ENCODE assay signal across 26 cellular contexts in the genomic region with DNA sequence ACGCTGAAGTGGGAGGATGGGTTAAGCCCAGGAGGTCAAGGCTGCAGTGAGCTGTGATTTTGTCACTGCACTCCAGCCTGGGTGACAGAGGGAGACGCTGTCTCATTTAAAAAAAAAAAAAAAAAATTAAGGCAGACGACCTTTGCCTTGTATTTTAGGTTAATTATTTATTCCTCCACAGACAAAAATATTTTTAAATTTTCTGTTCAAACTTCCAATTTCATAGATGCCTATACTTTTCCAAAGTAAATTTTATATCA. TPM values are rescaled to one million over a fixed set of nuclear protein-coding genes. Genes with fewer than 3 reads are reported as not detected.
"Had no signal": no experiment of that assay in that cellular context is flagged by ENCODE, and none has a peak within 500 bp of the region (broad histone marks: within the 10 kb centered on the region; RNA-seq: fewer than 3 reads in every experiment).

No MANE protein-coding gene starts in this region.

- ATAC-seq: activated CD8-positive, alpha-beta T cell treated with anti-CD3 and anti-CD28 coated beads, Interleukin-2, amount 10 ng/mL, durations not matched to agents 7 days and 5 days; activated naive CD8-positive, alpha-beta T cell treated with anti-CD3 and anti-CD28 coated beads, Interleukin-2, amount 50 U/mL, for 24 hours had no signal

- H3K4me3 Mint-ChIP-seq: activated CD4-positive, alpha-beta T cell treated with anti-CD3 and anti-CD28 coated beads, Interleukin-2, amount 10 ng/mL, durations not matched to agents 7 days and 5 days; activated CD8-positive, alpha-beta T cell treated with anti-CD3 and anti-CD28 coated beads, Interleukin-2, amount 10 ng/mL, durations not matched to agents 7 days and 5 days; activated naive CD8-positive, alpha-beta T cell treated with anti-CD3 and anti-CD28 coated beads, Interleukin-2, amount 50 U/mL, for 24 hours; activated T-helper 1 cell treated with anti-CD3 and anti-CD28 coated beads, Interleukin-12 subunit alpha, Interleukin-12 subunit beta, Interleukin-2, Interleukin-4 antibody, amounts not matched to agents 30 ng/mL and 10 ng/mL and 1 ng/mL, durations not matched to agents 14 hours and 24 hours and 36 hours; memory B cell had no signal

- H3K4me3 ChIP-seq: spleen, testis, vagina had no signal

- H3K9me3 ChIP-seq: testis, vagina had no signal

- H3K36me3 ChIP-seq: spleen, vagina had no signal

- DNase-seq: activated CD4-positive, alpha-beta T cell treated with anti-CD3 and anti-CD28 coated beads, Interleukin-2, amount 10 ng/mL, durations not matched to agents 7 days and 5 days; activated CD4-positive, CD25-positive, alpha-beta regulatory T cell treated with anti-CD3 and anti-CD28 coated beads, Interleukin-2, amount 50 U/mL, for 72 hours; activated CD8-positive, alpha-beta T cell treated with anti-CD3 and anti-CD28 coated beads, Interleukin-2, amount 10 ng/mL, durations not matched to agents 7 days and 5 days; activated gamma-delta T cell; activated naive CD4-positive, alpha-beta T cell treated with anti-CD3 and anti-CD28 coated beads, Interleukin-2, amount 50 U/mL, for 16 hours; activated naive CD8-positive, alpha-beta T cell treated with anti-CD3 and anti-CD28 coated beads, Interleukin-2, amount 50 U/mL, for 24 hours; glutamatergic neuron; hypothalamus; nucleus accumbens; spleen; stimulated activated CD4-positive, alpha-beta T cell treated with anti-CD3 and anti-CD28 coated beads, Interleukin-4, amount 100 ng/mL, for 1 hour; stimulated activated naive CD4-positive, alpha-beta T cell; T-helper 2 cell; testis; trophoblast cell had no signal

- H3K4me1 Mint-ChIP-seq: activated CD4-positive, alpha-beta T cell treated with anti-CD3 and anti-CD28 coated beads, Interleukin-2, amount 10 ng/mL, durations not matched to agents 7 days and 5 days; memory B cell had no signal

- H3K9me3 Mint-ChIP-seq: activated CD4-positive, alpha-beta T cell treated with anti-CD3 and anti-CD28 coated beads, Interleukin-2, amount 10 ng/mL, durations not matched to agents 7 days and 5 days had no signal

- H3K27ac ChIP-seq: spleen, testis, vagina had no signal

- H3K27me3 ChIP-seq: spleen, testis, vagina had no signal

- H3K27ac Mint-ChIP-seq: activated CD4-positive, alpha-beta T cell treated with anti-CD3 and anti-CD28 coated beads, Interleukin-2, amount 10 ng/mL, durations not matched to agents 7 days and 5 days; activated CD8-positive, alpha-beta T cell treated with anti-CD3 and anti-CD28 coated beads, Interleukin-2, amount 10 ng/mL, durations not matched to agents 7 days and 5 days; activated naive CD8-positive, alpha-beta T cell treated with anti-CD3 and anti-CD28 coated beads, Interleukin-2, amount 50 U/mL, for 24 hours; activated T-helper 1 cell treated with anti-CD3 and anti-CD28 coated beads, Interleukin-12 subunit alpha, Interleukin-12 subunit beta, Interleukin-2, Interleukin-4 antibody, amounts not matched to agents 30 ng/mL and 10 ng/mL and 1 ng/mL, durations not matched to agents 14 hours and 24 hours and 36 hours; memory B cell had no signal

- H3K4me1 ChIP-seq: spleen, testis, vagina had no signal

RNA-seq across cellular contexts. Expression of a gene that starts 6.3 kb away (rescaled TPM):
- total RNA-seq: activated CD4-positive, alpha-beta T cell treated with anti-CD3 and anti-CD28 coated beads, Interleukin-2, amount 10 ng/mL, durations not matched to agents 7 days and 5 days; activated CD8-positive, alpha-beta T cell treated with anti-CD3 and anti-CD28 coated beads, Interleukin-2, amount 10 ng/mL, durations not matched to agents 7 days and 5 days; activated T-helper 1 cell treated with anti-CD3 and anti-CD28 coated beads, Interleukin-12 subunit alpha, Interleukin-12 subunit beta, Interleukin-2, Interleukin-4 antibody, amounts not matched to agents 30 ng/mL and 10 ng/mL and 1 ng/mL, durations not matched to agents 14 hours and 24 hours and 36 hours; cardiac septum; chondrocyte; epithelial cell of proximal tubule; lower leg skin; mononuclear cell; myocyte; renal cortical epithelial cell; spleen; testis; vagina had no signal
- polyA plus RNA-seq: neural cell, spleen had no signal
